ENCODE assay signal across 28 cellular contexts in the genomic region with DNA sequence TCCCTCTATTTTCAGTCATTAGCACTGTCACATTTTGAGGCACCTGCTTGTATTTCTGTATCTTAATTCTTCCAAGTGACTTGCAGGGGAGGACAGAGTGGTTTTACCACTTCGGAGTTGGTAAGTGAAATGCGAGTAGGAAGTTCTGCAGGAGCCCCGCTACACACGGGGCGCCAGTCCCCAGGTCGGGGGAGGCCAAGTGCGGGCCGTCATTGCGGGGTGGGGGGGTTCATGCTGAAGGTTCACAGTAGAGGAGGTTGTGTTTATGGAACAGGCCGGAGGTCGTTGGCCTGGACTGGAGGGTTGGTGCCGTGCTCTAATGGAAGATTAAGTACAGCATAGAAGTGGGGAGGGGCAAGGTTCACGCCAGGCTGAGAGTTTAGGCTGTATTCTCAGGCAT.
"Had no signal": no experiment of that assay in that cellular context is flagged by ENCODE, and none has a peak within 500 bp of the region (broad histone marks: within the 10 kb centered on the region; RNA-seq: fewer than 3 reads in every experiment).

No MANE protein-coding gene starts in this region.

- ATAC-seq: esophagus mucosa; gastrocnemius medialis; left ventricle myocardium superior; mucosa of descending colon; natural killer cell treated with Interleukin-12 subunit alpha and Interleukin-12 subunit beta and Interleukin-15 and Interleukin-18, amount 100 ng/mL, for 72 hours; psoas muscle; right cardiac atrium; stimulated activated memory B cell treated with anti-CD40 and anti-IgM and Interleukin-4, amounts not matched to agents 10 μg/mL and 1 μg/mL and 100 μg/mL, for 72 hours; stimulated activated naive CD8-positive, alpha-beta T cell treated with anti-CD3 and anti-CD28 coated beads, Interleukin-15, Interleukin-2, amounts not matched to agents 100 U/mL and 50 U/mL, for 24 hours had no signal

- H3K9ac ChIP-seq: neural progenitor cell had no signal

- H3K4me2 ChIP-seq: neural progenitor cell had no signal

- H3K27ac Mint-ChIP-seq: mesothelial cell of epicardium; natural killer cell treated with Interleukin-12 subunit alpha and Interleukin-12 subunit beta and Interleukin-15 and Interleukin-18, amount 100 ng/mL, for 72 hours; type B pancreatic cell had no signal

- H3K9me3 ChIP-seq: gastrocnemius medialis, mucosa of descending colon, ovary, psoas muscle, spleen, testis, tibial artery had no signal

- H3K4me3 Mint-ChIP-seq: mesothelial cell of epicardium; natural killer cell treated with Interleukin-12 subunit alpha and Interleukin-12 subunit beta and Interleukin-15 and Interleukin-18, amount 100 ng/mL, for 72 hours; neural progenitor cell; stimulated activated memory B cell treated with anti-CD40 and anti-IgM and Interleukin-4, amounts not matched to agents 10 μg/mL and 1 μg/mL and 100 μg/mL, for 72 hours; type B pancreatic cell had no signal

- H2AFZ ChIP-seq: neural progenitor cell had no signal

- H3K27me3 Mint-ChIP-seq: naive B cell; natural killer cell treated with Interleukin-12 subunit alpha and Interleukin-12 subunit beta and Interleukin-15 and Interleukin-18, amount 100 ng/mL, for 72 hours; stimulated activated memory B cell treated with anti-CD40 and anti-IgM and Interleukin-4, amounts not matched to agents 10 μg/mL and 1 μg/mL and 100 μg/mL, for 72 hours; type B pancreatic cell had no signal

- H3K27me3 ChIP-seq: dorsolateral prefrontal cortex, gastrocnemius medialis, neural progenitor cell, ovary, spleen, testis, tibial artery had no signal

- DNase-seq: dorsolateral prefrontal cortex; effector CD4-positive, alpha-beta T cell; foreskin fibroblast; gastrocnemius medialis; head of caudate nucleus; left ventricle myocardium superior; mesenchymal stem cell; mucosa of descending colon; naive B cell; nucleus accumbens; ovary; psoas muscle; right cardiac atrium; spleen; stimulated activated CD4-positive, alpha-beta T cell treated with anti-CD3 and anti-CD28 coated beads, Interleukin-4, amount 100 ng/mL, for 4 hours; stimulated activated naive CD8-positive, alpha-beta T cell treated with anti-CD3 and anti-CD28 coated beads, Interleukin-15, Interleukin-2, amounts not matched to agents 100 U/mL and 50 U/mL, for 24 hours; substantia nigra; testis; tibial artery had no signal

- H3K4me1 ChIP-seq: gastrocnemius medialis, psoas muscle, testis had no signal

- H3K4me3 ChIP-seq: dorsolateral prefrontal cortex, gastrocnemius medialis, lung, mucosa of descending colon, neural progenitor cell, ovary, psoas muscle, skin epidermis, spleen, testis, tibial artery had no signal

- H3K9me3 Mint-ChIP-seq: naive B cell; natural killer cell treated with Interleukin-12 subunit alpha and Interleukin-12 subunit beta and Interleukin-15 and Interleukin-18, amount 100 ng/mL, for 72 hours; neural progenitor cell; stimulated activated memory B cell treated with anti-CD40 and anti-IgM and Interleukin-4, amounts not matched to agents 10 μg/mL and 1 μg/mL and 100 μg/mL, for 72 hours; type B pancreatic cell had no signal

- H3K27ac ChIP-seq: dorsolateral prefrontal cortex, epithelial cell of prostate, gastrocnemius medialis, neural progenitor cell, ovary, psoas muscle, skin epidermis, spleen, testis, tibial artery had no signal

- H3K36me3 ChIP-seq: ovary had no signal
